In the genomic region with DNA sequence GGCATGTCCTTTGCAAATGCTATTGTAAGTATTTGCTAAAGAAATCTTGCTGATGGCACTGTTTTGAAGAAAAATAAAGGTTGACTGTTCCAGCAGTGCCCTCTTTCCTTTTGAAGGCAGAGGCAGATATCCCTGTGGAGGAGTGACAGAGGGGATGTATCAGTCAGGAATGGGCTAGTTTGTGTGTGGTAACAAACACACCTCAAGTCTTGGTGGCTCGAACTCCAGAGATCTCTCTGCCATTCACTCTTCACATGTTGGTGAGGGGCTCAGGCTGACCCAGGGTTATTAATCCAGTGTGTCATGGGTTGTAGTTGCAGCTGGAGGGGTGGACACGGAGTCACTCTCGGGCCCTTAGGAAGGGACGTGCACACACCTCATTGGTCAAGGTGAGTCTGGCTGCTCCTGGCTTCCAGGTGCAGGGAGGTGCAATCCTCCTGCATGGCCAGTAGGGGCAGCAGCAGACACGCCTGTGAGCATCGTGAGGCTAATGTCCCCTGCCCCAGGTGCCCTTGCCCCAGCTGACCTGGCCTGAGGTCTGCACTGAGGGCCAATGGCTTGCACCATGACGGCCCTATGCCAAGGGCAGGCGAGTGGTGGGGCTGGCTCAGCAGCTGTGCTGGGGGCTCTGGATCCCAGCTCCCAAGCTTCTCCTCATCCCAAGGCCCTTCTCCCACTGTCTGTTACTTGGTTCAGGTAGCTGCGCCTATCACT, we compare ENCODE assay signal across 9 cellular contexts.
DNase-seq lines count a peak whose midpoint lies in the region; ATAC-seq and TF ChIP-seq lines count a peak whose summit lies in the region.
"Had no signal": no experiment of that assay in that cellular context is flagged by ENCODE, and none has a peak within 500 bp of the region (broad histone marks: within the 10 kb centered on the region; RNA-seq: fewer than 3 reads in every experiment).

No MANE protein-coding gene starts in this region.

- H3K4me3 ChIP-seq in left ventricle myocardium inferior = no peak overlapping the region
- no peak overlapping the region for H3K4me3 ChIP-seq in thyroid gland (replicated peaks in 1 of 3)

- ATAC-seq in activated T-cell treated with anti-CD3 and anti-CD28 coated beads, Interleukin-2, amount 50 U/mL, for 4 hours = no peak
- ATAC-seq in HG03457 (IDR thresholded peaks at IDR 0.05; ENCODE audit: unreplicated experiment) = no peak
- ATAC-seq in HG02588 (IDR thresholded peaks at IDR 0.05; ENCODE audit: unreplicated experiment) = no peak

- no peak overlapping the region for H3K27ac ChIP-seq in RWPE1
- no peak overlapping the region for H3K27ac ChIP-seq in left ventricle myocardium inferior (replicated peaks)
- peak overlapping the region in 1 of 3 donors; percentile 30 for H3K27ac ChIP-seq in thyroid gland

- no peak for TF ChIP-seq POLR2A in thyroid gland (IDR thresholded peaks at IDR 0.05)

- no peaks in the 10 kb centered on the region for H3K9me3 ChIP-seq in left ventricle myocardium inferior (replicated peaks)
- no peaks in the 10 kb centered on the region for H3K9me3 ChIP-seq in thyroid gland

- 85 to 89% methylated on average over 5 to 6 of the region's 9 CpGs for WGBS in thyroid gland, 2 donors

- H3K27me3 Mint-ChIP-seq in activated T-cell treated with anti-CD3 and anti-CD28 coated beads, Interleukin-2, amount 50 U/mL, for 4 hours (ENCODE audit: low read depth) = peaks cover 7% of the 10 kb centered on the region

- no peaks in the 10 kb centered on the region for H3K4me1 Mint-ChIP-seq in activated T-cell treated with anti-CD3 and anti-CD28 coated beads, Interleukin-2, amount 50 U/mL, for 4 hours (ENCODE audit: low read depth)

- H3K36me3 Mint-ChIP-seq in activated T-cell treated with anti-CD3 and anti-CD28 coated beads, Interleukin-2, amount 50 U/mL, for 4 hours (ENCODE audit: insufficient read depth) = no peaks in the 10 kb centered on the region

- H3K9me3 Mint-ChIP-seq in activated T-cell treated with anti-CD3 and anti-CD28 coated beads, Interleukin-2, amount 50 U/mL, for 4 hours = no peaks in the 10 kb centered on the region
- H3K9me3 Mint-ChIP-seq: stimulated activated naive CD8-positive, alpha-beta T cell treated with anti-CD3 and anti-CD28 coated beads, Interleukin-15, Interleukin-2, amounts not matched to agents 100 ng/mL and 50 ng/mL, for 24 hours had no signal

- intact Hi-C loops in left ventricle myocardium inferior (cut with micrococcal nuclease) = no loop called here
- intact Hi-C loops in thyroid gland (cut with DNase I) = no loop called here

- no peaks in the 10 kb centered on the region for H3K36me3 ChIP-seq in left ventricle myocardium inferior
- H3K36me3 ChIP-seq in thyroid gland = no peaks in the 10 kb centered on the region

- POLR2A ChIA-PET in RWPE1 (lab: Yijun Ruan, JAX; ENCODE audit: low non-redundant PET) = no interaction called here

- TF ChIP-seq CTCF in RWPE1 (conservative IDR thresholded peaks at IDR 0.05; ENCODE audit: low read depth) (no peak; the same call in 1 of the 2 replicates), left ventricle myocardium inferior (IDR thresholded peaks at IDR 0.05; ENCODE audit: borderline replicate concordance) (peak; percentile 59), thyroid gland (IDR thresholded peaks at IDR 0.05) (peak; percentile 43 to 74 (median 49))

- peaks cover 36% of the 10 kb centered on the region for H3K27me3 ChIP-seq in left ventricle myocardium inferior (ENCODE audit: low read depth)
- no peaks in the 10 kb centered on the region for H3K27me3 ChIP-seq in thyroid gland

- no peak overlapping the region for H3K4me3 Mint-ChIP-seq in activated T-cell treated with anti-CD3 and anti-CD28 coated beads, Interleukin-2, amount 50 U/mL, for 4 hours
- H3K4me3 Mint-ChIP-seq: stimulated activated naive CD8-positive, alpha-beta T cell treated with anti-CD3 and anti-CD28 coated beads, Interleukin-15, Interleukin-2, amounts not matched to agents 100 ng/mL and 50 ng/mL, for 24 hours had no signal

- H3K4me1 ChIP-seq in left ventricle myocardium inferior (no peaks in the 10 kb centered on the region), thyroid gland (peaks cover 14 to 47% of the 10 kb centered on the region in 2 donors)

- DNase-seq in activated T-cell treated with anti-CD3 and anti-CD28 coated beads for 24 hours (ENCODE audit: low read depth) (peak; percentile 7), RWPE1 (ENCODE audit: low spot score) (peak; percentile 49), left ventricle myocardium inferior (no peak), thyroid gland (peak in 1 of 2 donors; percentile 30), pons (ENCODE audit: low spot score) (no peak)
- DNase-seq in activated T-cell treated with anti-CD3 and anti-CD28 coated beads, Interleukin-2, amount 50 U/mL, for 4 hours = no peak

- CTCF ChIA-PET in RWPE1 (lab: Yijun Ruan, JAX) = interaction anchor here (0.5 to 1.1 kb wide), 4 partner anchors 161 to 212 kb away, joined by 3 to 4 read pairs (median 3); no protein-coding TSS in a partner anchor

Comparison
In these comparisons a context has a peak if more than half of its experiments do, and no peak if none do; other contexts are left out.
1. DNase-seq: peak in activated T-cell treated with anti-CD3 and anti-CD28 coated beads for 24 hours (single experiment) and RWPE1 (single experiment); none in activated T-cell treated with anti-CD3 and anti-CD28 coated beads, Interleukin-2, amount 50 U/mL, for 4 hours (single experiment), left ventricle myocardium inferior (single experiment) and pons (single experiment).